1 cellular context compared by ENCODE assay signal in the genomic region with DNA sequence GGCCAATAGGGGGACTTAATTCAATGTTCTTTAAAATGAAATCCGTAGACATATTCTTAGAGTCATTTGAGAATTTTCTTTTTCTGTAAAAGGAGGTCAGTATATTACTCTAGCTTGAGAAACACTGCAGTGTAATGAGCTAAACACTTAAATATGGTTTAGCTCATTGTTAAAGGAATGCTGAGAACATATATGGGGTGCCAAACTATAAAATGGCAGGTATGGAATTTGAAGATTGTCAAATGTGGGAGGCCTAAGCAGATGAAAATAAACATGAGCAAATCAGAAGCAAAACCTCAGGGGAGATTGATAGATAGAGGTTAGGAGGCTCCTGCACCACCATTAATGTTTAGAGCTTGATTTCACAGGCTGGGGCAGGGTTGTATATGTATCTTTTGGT.
TF ChIP-seq lines count a peak whose summit lies in the region.

No MANE protein-coding gene starts in this region.

TF ChIP-seq in IMR-90, 13 proteins besides CTCF, POLR2A, EP300 and RAD21 (continued from another document):
- TF ChIP-seq, protein P1, sequence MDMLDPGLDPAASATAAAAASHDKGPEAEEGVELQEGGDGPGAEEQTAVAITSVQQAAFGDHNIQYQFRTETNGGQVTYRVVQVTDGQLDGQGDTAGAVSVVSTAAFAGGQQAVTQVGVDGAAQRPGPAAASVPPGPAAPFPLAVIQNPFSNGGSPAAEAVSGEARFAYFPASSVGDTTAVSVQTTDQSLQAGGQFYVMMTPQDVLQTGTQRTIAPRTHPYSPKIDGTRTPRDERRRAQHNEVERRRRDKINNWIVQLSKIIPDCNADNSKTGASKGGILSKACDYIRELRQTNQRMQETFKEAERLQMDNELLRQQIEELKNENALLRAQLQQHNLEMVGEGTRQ (IDR thresholded peaks at IDR 0.05; ENCODE audit: low read depth, low read length): no peak
- no peak for TF ChIP-seq CEBPB (IDR thresholded peaks at IDR 0.05; ENCODE audit: low read depth, low read length)
